ENCODE assay signal across 1 cellular context in the genomic region with DNA sequence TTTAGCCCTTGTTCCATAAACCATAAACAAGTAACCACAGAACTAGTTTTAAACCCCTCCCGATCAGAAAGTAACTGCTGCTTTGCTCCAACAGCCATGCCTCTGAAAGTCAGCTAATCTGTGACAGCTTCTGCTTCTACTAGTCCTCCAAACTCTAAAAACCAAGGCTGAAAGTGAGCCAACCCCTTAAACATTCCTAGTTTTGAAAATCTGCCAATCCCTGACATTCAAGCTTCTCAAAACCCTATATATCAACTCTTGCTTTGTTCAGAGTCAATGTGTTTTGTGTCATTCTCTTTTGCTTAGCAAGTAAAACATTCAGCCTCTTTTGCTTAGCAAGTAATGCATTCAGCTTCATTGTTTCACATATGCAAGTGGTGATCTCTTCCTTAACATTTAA.
TF ChIP-seq lines count a peak whose summit lies in the region.

No MANE protein-coding gene starts in this region.

TF ChIP-seq in HEK293T, 16 proteins besides CTCF, POLR2A, EP300 and RAD21 (continued from another document):
- no peak for TF ChIP-seq L3MBTL2 (conservative IDR thresholded peaks at IDR 0.05)
